ENCODE assay signal across 1 cellular context in the genomic region with DNA sequence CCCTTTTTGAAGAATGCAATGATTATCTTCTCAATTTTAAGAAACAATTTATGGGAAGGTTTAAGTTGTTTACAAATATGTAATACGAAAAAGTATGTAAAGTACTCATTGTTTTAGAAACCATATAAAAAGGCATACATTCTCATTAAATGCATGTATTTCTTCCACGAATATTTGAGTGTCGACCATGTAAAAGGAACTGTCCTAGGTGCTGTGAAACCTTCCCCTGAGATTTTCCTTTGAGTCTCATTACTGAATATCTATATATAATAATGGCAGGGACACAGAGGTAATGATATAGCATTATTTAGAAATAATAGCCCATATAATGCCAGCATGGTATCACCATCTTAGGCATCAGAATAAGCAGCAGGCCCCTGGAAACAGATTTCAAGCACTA.
TF ChIP-seq lines count a peak whose summit lies in the region.

No MANE protein-coding gene starts in this region.

TF ChIP-seq in HEK293, 187 proteins besides CTCF, POLR2A, EP300 and RAD21 (continued from another document):
- TF ChIP-seq, protein P1, sequence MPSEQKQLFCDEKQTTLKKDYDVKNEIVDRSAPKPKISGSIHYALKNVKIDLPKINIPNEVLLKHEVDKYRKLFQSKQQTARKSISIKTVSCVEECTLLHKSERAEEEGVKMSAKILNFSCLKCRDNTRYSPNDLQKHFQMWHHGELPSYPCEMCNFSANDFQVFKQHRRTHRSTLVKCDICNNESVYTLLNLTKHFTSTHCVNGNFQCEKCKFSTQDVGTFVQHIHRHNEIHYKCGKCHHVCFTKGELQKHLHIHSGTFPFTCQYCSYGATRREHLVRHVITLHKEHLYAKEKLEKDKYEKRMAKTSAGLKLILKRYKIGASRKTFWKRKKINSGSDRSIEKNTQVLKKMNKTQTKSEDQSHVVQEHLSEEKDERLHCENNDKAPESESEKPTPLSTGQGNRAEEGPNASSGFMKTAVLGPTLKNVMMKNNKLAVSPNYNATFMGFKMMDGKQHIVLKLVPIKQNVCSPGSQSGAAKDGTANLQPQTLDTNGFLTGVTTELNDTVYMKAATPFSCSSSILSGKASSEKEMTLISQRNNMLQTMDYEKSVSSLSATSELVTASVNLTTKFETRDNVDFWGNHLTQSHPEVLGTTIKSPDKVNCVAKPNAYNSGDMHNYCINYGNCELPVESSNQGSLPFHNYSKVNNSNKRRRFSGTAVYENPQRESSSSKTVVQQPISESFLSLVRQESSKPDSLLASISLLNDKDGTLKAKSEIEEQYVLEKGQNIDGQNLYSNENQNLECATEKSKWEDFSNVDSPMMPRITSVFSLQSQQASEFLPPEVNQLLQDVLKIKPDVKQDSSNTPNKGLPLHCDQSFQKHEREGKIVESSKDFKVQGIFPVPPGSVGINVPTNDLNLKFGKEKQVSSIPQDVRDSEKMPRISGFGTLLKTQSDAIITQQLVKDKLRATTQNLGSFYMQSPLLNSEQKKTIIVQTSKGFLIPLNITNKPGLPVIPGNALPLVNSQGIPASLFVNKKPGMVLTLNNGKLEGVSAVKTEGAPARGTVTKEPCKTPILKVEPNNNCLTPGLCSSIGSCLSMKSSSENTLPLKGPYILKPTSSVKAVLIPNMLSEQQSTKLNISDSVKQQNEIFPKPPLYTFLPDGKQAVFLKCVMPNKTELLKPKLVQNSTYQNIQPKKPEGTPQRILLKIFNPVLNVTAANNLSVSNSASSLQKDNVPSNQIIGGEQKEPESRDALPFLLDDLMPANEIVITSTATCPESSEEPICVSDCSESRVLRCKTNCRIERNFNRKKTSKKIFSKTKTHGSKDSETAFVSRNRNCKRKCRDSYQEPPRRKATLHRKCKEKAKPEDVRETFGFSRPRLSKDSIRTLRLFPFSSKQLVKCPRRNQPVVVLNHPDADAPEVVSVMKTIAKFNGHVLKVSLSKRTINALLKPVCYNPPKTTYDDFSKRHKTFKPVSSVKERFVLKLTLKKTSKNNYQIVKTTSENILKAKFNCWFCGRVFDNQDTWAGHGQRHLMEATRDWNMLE (tag by site-specific recombination; conservative IDR thresholded peaks at IDR 0.05; ENCODE audit: low read depth) = no peak
- no peak for TF ChIP-seq ZNF214 (tag by site-specific recombination; IDR thresholded peaks at IDR 0.05; ENCODE audit: borderline replicate concordance)
